Comparison of ENCODE assay signal across 18 cellular contexts in genomic region chr18:49273201-49273880, GRCh38.
DNase-seq lines count a peak whose midpoint lies in the region; ATAC-seq, FAIRE-seq and TF ChIP-seq lines count a peak whose summit lies in the region.
"Had no signal": no experiment of that assay in that cellular context is flagged by ENCODE, and none has a peak within 500 bp of the region (broad histone marks: within the 10 kb centered on the region; RNA-seq: fewer than 3 reads in every experiment).

No MANE protein-coding gene starts in this region.

- no peaks in the 10 kb centered on the region for H3K27me3 Mint-ChIP-seq in GM23338 (ENCODE audit: insufficient read depth, low read depth, poor library complexity)

- H3K9me2 ChIP-seq in GM23338 (ENCODE audit: insufficient read depth): no peaks in the 10 kb centered on the region

- H3K4me1 ChIP-seq in IMR-90 (ENCODE audit: control insufficient read depth, insufficient read depth, low read length): peaks cover 6% of the 10 kb centered on the region; the same call in 1 of the 2 replicates
- H3K4me1 ChIP-seq in K562 (replicated peaks in 1 of 2; ENCODE audit: control insufficient read depth in 2 of 2, insufficient read depth in 2 of 2, low read length in 2 of 2): no peaks in the 10 kb centered on the region; a peak in 2 of 5 replicates
- H3K4me1 ChIP-seq in mucosa of descending colon (ENCODE audit: low read depth): peaks cover 6% of the 10 kb centered on the region
- peaks cover 8% of the 10 kb centered on the region; the same call in 1 of the 2 replicates for H3K4me1 ChIP-seq in GM23338 (ENCODE audit: insufficient read depth)
- H3K4me1 ChIP-seq: Caco-2, HAP-1 had no signal

- no peak for TF ChIP-seq CTCF in D721Med (IDR thresholded peaks at IDR 0.05; ENCODE audit: insufficient read depth, missing control alignments)
- TF ChIP-seq CTCF in IMR-90 (conservative IDR thresholded peaks at IDR 0.05; ENCODE audit: low read depth, low read length): no peak
- no peak for TF ChIP-seq CTCF in K562 (IDR thresholded peaks at IDR 0.05 in 2 of 3, conservative IDR thresholded peaks at IDR 0.05 in 1 of 3; ENCODE audit: insufficient read depth in 2 of 3, low read depth in 1 of 3, low read length in 3 of 3)
- TF ChIP-seq CTCF in mucosa of descending colon (IDR thresholded peaks at IDR 0.05): no peak
- TF ChIP-seq CTCF in GM23338 (conservative IDR thresholded peaks at IDR 0.05; ENCODE audit: low read depth in 2 of 2): no peak

- H3K4me1 Mint-ChIP-seq in GM23338: peaks cover 4% of the 10 kb centered on the region

- H3K9me3 ChIP-seq in IMR-90 (ENCODE audit: control insufficient read depth, insufficient read depth, low read length): no peaks in the 10 kb centered on the region
- H3K9me3 ChIP-seq in K562 (replicated peaks; ENCODE audit: control insufficient read depth, insufficient read depth, low read depth, low read length): no peaks in the 10 kb centered on the region
- no peaks in the 10 kb centered on the region for H3K9me3 ChIP-seq in mucosa of descending colon
- H3K9me3 ChIP-seq: Caco-2, HAP-1 had no signal

- no peaks in the 10 kb centered on the region for H4K20me1 ChIP-seq in IMR-90 (ENCODE audit: insufficient read depth, low read length)
- H4K20me1 ChIP-seq in K562 (replicated peaks; ENCODE audit: control insufficient read depth, insufficient read depth, low read length): no peaks in the 10 kb centered on the region
- H4K20me1 ChIP-seq in GM23338 (replicated peaks; ENCODE audit: insufficient read depth): no peaks in the 10 kb centered on the region

- no peak overlapping the region for H4K5ac ChIP-seq in IMR-90 (ENCODE audit: low read depth, low read length)

- 0 out of 2 replicates have a peak overlapping the region, but pooled peaks have one; percentile 30 for H3K23ac ChIP-seq in IMR-90 (ENCODE audit: low read depth, low read length)

- no peak overlapping the region; the same call in 1 of the 2 replicates for H2BK20ac ChIP-seq in IMR-90 (ENCODE audit: low read depth, low read length)

- no peaks in the 10 kb centered on the region for H3K9me3 Mint-ChIP-seq in GM23338

- TF ChIP-seq POLR2A in IMR-90 (IDR thresholded peaks at IDR 0.05; ENCODE audit: low read depth, low read length): no peak
- TF ChIP-seq POLR2A in K562 (conservative IDR thresholded peaks at IDR 0.05): no peak

- no peak overlapping the region for H3K56ac ChIP-seq in IMR-90 (ENCODE audit: extremely low read depth, insufficient read depth, low read length)

- no CpG with 5 or more reads among the region's 7 CpGs for WGBS in IMR-90 (ENCODE audit: extremely low coverage in 2 of 2, insufficient read length in 1 of 2), 2 experiments
- 85% methylated on average over 6 of the region's 7 CpGs for WGBS in K562 (ENCODE audit: insufficient coverage, low coverage, missing lambda C conversion rate)

- no peak for ATAC-seq in IMR-90 (ENCODE audit: low read depth)
- ATAC-seq in K562: peak; percentile 19; the same call in 2 of the 3 replicates
- ATAC-seq in mucosa of descending colon: peak; percentile 100
- ATAC-seq in GM23338: no peak
- no peak for ATAC-seq in HG02970 (IDR thresholded peaks at IDR 0.05; ENCODE audit: low FRiP score, unreplicated experiment)
- ATAC-seq in HG03025 (IDR thresholded peaks at IDR 0.05; ENCODE audit: low FRiP score, unreplicated experiment): no peak
- ATAC-seq: Panc1 had no signal

- no peak for TF ChIP-seq RAD21 in IMR-90 (IDR thresholded peaks at IDR 0.05; ENCODE audit: low read length)
- no peak for TF ChIP-seq RAD21 in K562 (CRISPR knock-in tag; conservative IDR thresholded peaks at IDR 0.05 in 1 of 2, IDR thresholded peaks at IDR 0.05 in 1 of 2)

- no peak overlapping the region for H3K14ac ChIP-seq in IMR-90 (replicated peaks; ENCODE audit: low read depth, low read length)

- H3K79me2 ChIP-seq in K562 (ENCODE audit: control insufficient read depth, insufficient read depth, low read length) (no peaks in the 10 kb centered on the region), GM23338 (replicated peaks; ENCODE audit: insufficient read depth) (no peaks in the 10 kb centered on the region)

- H3K9ac ChIP-seq in IMR-90 (ENCODE audit: low read depth, low read length): no peak overlapping the region
- H3K9ac ChIP-seq in K562 (ENCODE audit: insufficient read depth in 1 of 2, low read depth in 2 of 2, low read length in 2 of 2): no peak overlapping the region

- no peak for DNase-seq in D721Med (ENCODE audit: insufficient read length, low spot score)
- peak; percentile 39 for DNase-seq in IMR-90
- no peak for DNase-seq in K562 (ENCODE audit: extremely low read depth in 1 of 4, low spot score in 3 of 4)
- peak in 1 of 3 donors; percentile 51 for DNase-seq in mucosa of descending colon
- no peak for DNase-seq in GM23338 (ENCODE audit: low spot score)
- no peak for DNase-seq in globus pallidus (ENCODE audit: low spot score)
- DNase-seq: ACHN, Caco-2, KG1, NCI-H1105, NCI-H1694, NCI-H446, NCI-H82 had no signal

- H4K91ac ChIP-seq in IMR-90 (ENCODE audit: insufficient read depth, low read depth, low read length): peak overlapping the region; percentile 10; the same call in 1 of the 2 replicates

- H3K27ac Mint-ChIP-seq in GM23338: no peak overlapping the region

- H4K8ac ChIP-seq in IMR-90 (ENCODE audit: low read depth in 2 of 2, low read length in 2 of 2): peak overlapping the region in 1 of 2 experiments; percentile 22; a peak in 1 of 4 replicates

- H3F3A ChIP-seq in GM23338 (replicated peaks; ENCODE audit: low read depth): no peaks in the 10 kb centered on the region

- no peaks in the 10 kb centered on the region for H3K36me3 Mint-ChIP-seq in GM23338 (ENCODE audit: low read depth)

- no peak for TF ChIP-seq EP300 in K562 (IDR thresholded peaks at IDR 0.05; ENCODE audit: low read length)

- H2BK5ac ChIP-seq in IMR-90 (ENCODE audit: low read depth, low read length, poor library complexity, severe bottlenecking): no peak overlapping the region

- peaks cover 0 to 9% of the 10 kb centered on the region in 2 experiments; a peak in 1 of 4 replicates for H3K79me1 ChIP-seq in IMR-90 (ENCODE audit: low read depth in 1 of 2, low read length in 2 of 2)

- H3K18ac ChIP-seq in IMR-90 (ENCODE audit: low read depth, low read length): no peak overlapping the region

- H2BK120ac ChIP-seq in IMR-90 (ENCODE audit: low read depth, low read length): no peak overlapping the region

- no peak overlapping the region for H2AK9ac ChIP-seq in IMR-90 (replicated peaks; ENCODE audit: low read depth, low read length, poor library complexity)

- dilution Hi-C loops in IMR-90 (cut with HindIII; ENCODE audit: low sequenced_read_pairs, unreplicated experiment): no loop called here

- in situ Hi-C loops in IMR-90 (cut with MboI; ENCODE audit: low sequenced_read_pairs): no loop called here
- in situ Hi-C loops in K562 (cut with MboI): no loop called here

- H2AFZ ChIP-seq in IMR-90 (replicated peaks; ENCODE audit: low read length, poor library complexity) (no peak overlapping the region), K562 (ENCODE audit: low read depth, low read length) (no peak overlapping the region), GM23338 (no peak overlapping the region)

- H3K9me1 ChIP-seq in IMR-90 (ENCODE audit: insufficient read depth, low read length): peaks cover 3% of the 10 kb centered on the region; the same call in 1 of the 2 replicates
- H3K9me1 ChIP-seq in K562 (ENCODE audit: control insufficient read depth, insufficient read depth, low read length): no peaks in the 10 kb centered on the region

- H3K27me3 ChIP-seq in IMR-90 (ENCODE audit: control insufficient read depth, insufficient read depth, low read length): no peaks in the 10 kb centered on the region
- H3K27me3 ChIP-seq in K562 (ENCODE audit: control insufficient read depth in 2 of 2, insufficient read depth in 2 of 2, low read length in 2 of 2): no peaks in the 10 kb centered on the region
- no peaks in the 10 kb centered on the region for H3K27me3 ChIP-seq in GM23338 (ENCODE audit: insufficient read depth)

- H3K4me3 ChIP-seq in IMR-90 (ENCODE audit: insufficient read depth, low read depth, low read length) (no peak overlapping the region), K562 (no peak overlapping the region), mucosa of descending colon (no peak overlapping the region), GM23338 (no peak overlapping the region)
- H3K4me3 ChIP-seq: HAP-1, SK-N-MC had no signal

- POLR2A ChIA-PET in IMR-90 (lab: Charles Lee; ENCODE audit: unreplicated experiment) (no interaction called here), K562 (lab: Yijun Ruan, JAX) (no interaction called here)

- BruUV-seq in IMR-90 (replicated peaks; lab: Mats Ljungman, UMichigan) (no TSS peak), K562 (replicated peaks; lab: Mats Ljungman, UMichigan) (no TSS peak)

- no peak overlapping the region for H3K4ac ChIP-seq in IMR-90 (ENCODE audit: low read depth, low read length)

- CTCF ChIA-PET in IMR-90 (lab: Yijun Ruan, JAX) (no interaction called here), K562 (lab: Yijun Ruan, JAX; ENCODE audit: low intra/inter-chr PET ratio) (no interaction called here)

- intact Hi-C loops in IMR-90 (cut with micrococcal nuclease) (no loop called here), K562 (cut with micrococcal nuclease) (no loop called here), mucosa of descending colon (cut with DNase I, micrococcal nuclease) (no loop called here)

- no peak overlapping the region for H2AK5ac ChIP-seq in IMR-90 (ENCODE audit: low read depth, low read length)

- H3K4me3 Mint-ChIP-seq in GM23338: no peak overlapping the region

- FAIRE-seq in D721Med (lab: Jason Lieb, UNC) (peak; percentile 16), K562 (lab: Jason Lieb, UNC) (no peak)

- H2BK15ac ChIP-seq in IMR-90 (ENCODE audit: low read depth, low read length): 0 out of 3 replicates have a peak overlapping the region, but pooled peaks have one; percentile 4

- H3K36me3 ChIP-seq in IMR-90 (ENCODE audit: control insufficient read depth, insufficient read depth, low read length) (no peaks in the 10 kb centered on the region), K562 (ENCODE audit: control insufficient read depth, insufficient read depth, low read length) (0 out of 3 replicates have a peak, but pooled peaks cover 2% of the 10 kb centered on the region), mucosa of descending colon (ENCODE audit: low read depth) (no peaks in the 10 kb centered on the region), GM23338 (ENCODE audit: insufficient read depth) (no peaks in the 10 kb centered on the region)
- H3K36me3 ChIP-seq: HAP-1 had no signal

- H3K4me2 ChIP-seq in IMR-90 (ENCODE audit: low read depth, low read length): no peak overlapping the region
- H3K4me2 ChIP-seq in K562 (ENCODE audit: insufficient read depth, low read length): no peak overlapping the region
- no peak overlapping the region for H3K4me2 ChIP-seq in GM23338

- H3K27ac ChIP-seq in IMR-90 (ENCODE audit: insufficient read depth, low read length): no peak overlapping the region
- H3K27ac ChIP-seq in K562 (ENCODE audit: extremely low read depth, low read depth, low read length): no peak overlapping the region
- no peak overlapping the region for H3K27ac ChIP-seq in GM23338 (ENCODE audit: low read depth)

TF ChIP-seq in IMR-90, 13 proteins besides CTCF, POLR2A, EP300 and RAD21 (continues in another document):
- no peak for TF ChIP-seq NFE2L2 (IDR thresholded peaks at IDR 0.05; ENCODE audit: low read depth, low read length)

TF ChIP-seq in GM23338, 12 proteins besides CTCF, POLR2A, EP300 and RAD21 (continues in another document):
- TF ChIP-seq STAT1 (IDR thresholded peaks at IDR 0.05; ENCODE audit: unreplicated experiment): no peak

Comparison
In these comparisons a context has a peak if more than half of its experiments do, and no peak if none do; other contexts are left out.
1. ATAC-seq: peak in K562 (single experiment) and mucosa of descending colon (single experiment); none in IMR-90 (single experiment), GM23338 (single experiment), HG02970 (single experiment) and HG03025 (single experiment).